In the genomic region with DNA sequence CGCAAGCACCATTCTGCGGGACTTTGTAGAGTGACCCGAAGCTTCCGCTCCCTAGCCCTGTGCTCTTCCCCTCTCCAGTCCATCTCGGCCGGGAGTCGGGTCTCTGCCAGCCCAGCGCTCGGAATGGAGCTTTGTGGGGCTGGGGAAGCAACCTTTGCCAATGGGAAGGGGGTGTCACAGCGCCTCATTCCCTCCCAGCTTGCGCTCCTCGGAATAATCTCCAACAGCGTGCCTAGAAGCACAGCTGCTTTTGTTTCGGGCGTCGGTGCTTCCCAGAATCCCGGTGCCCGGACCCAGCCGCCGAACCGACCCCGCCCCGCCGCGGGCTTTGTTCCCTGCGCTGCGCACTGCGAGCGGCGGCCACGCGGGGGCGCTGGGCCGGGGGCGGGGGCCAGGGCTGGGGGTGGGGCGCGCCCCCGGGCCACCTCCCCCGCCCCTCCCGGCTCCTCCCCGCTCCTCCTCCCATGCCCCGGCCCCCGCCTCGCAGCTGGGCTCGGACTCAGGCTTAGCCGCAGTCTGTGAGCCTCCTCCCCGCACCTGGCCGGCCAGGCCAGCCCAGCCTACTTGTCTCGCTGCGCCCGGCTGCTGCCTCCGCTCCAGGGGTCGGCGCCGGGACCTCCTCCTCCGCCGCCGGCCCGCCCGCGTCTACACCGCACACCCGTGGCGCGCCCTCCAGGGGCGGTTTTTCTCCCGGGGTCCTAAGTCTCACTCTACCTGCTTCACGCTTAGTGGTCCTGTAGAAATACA, we compare ENCODE assay signal across 8 cellular contexts.
DNase-seq lines count a peak whose midpoint lies in the region; ATAC-seq and TF ChIP-seq lines count a peak whose summit lies in the region.

No MANE protein-coding gene starts in this region.

- H3K9me3 Mint-ChIP-seq in activated CD8-positive, alpha-beta T cell treated with anti-CD3 and anti-CD28 coated beads, Interleukin-2, amount 10 ng/mL, durations not matched to agents 7 days and 5 days (ENCODE audit: insufficient read depth) = no peaks in the 10 kb centered on the region
- H3K9me3 Mint-ChIP-seq in stimulated activated naive CD8-positive, alpha-beta T cell treated with anti-CD3 and anti-CD28 coated beads, Interleukin-15, Interleukin-2, amounts not matched to agents 100 ng/mL and 50 ng/mL, for 24 hours = no peaks in the 10 kb centered on the region

- H3K36me3 Mint-ChIP-seq in activated CD8-positive, alpha-beta T cell treated with anti-CD3 and anti-CD28 coated beads, Interleukin-2, amount 10 ng/mL, durations not matched to agents 7 days and 5 days (ENCODE audit: low read depth) = no peaks in the 10 kb centered on the region
- H3K36me3 Mint-ChIP-seq in stimulated activated naive CD8-positive, alpha-beta T cell treated with anti-CD3 and anti-CD28 coated beads, Interleukin-15, Interleukin-2, amounts not matched to agents 100 ng/mL and 50 ng/mL, for 24 hours (ENCODE audit: low read depth) = no peaks in the 10 kb centered on the region

- POLR2A ChIA-PET in activated CD8-positive, alpha-beta T cell treated with anti-CD3 and anti-CD28 coated beads, Interleukin-2, amount 10 ng/mL, durations not matched to agents 7 days and 5 days (lab: Charles Lee) = no interaction called here

- H3K27me3 Mint-ChIP-seq in activated CD8-positive, alpha-beta T cell treated with anti-CD3 and anti-CD28 coated beads, Interleukin-2, amount 10 ng/mL, durations not matched to agents 7 days and 5 days (ENCODE audit: low read depth) = peaks cover 37% of the 10 kb centered on the region
- peaks cover 20% of the 10 kb centered on the region for H3K27me3 Mint-ChIP-seq in stimulated activated naive CD8-positive, alpha-beta T cell treated with anti-CD3 and anti-CD28 coated beads, Interleukin-15, Interleukin-2, amounts not matched to agents 100 ng/mL and 50 ng/mL, for 24 hours

- H3K4me1 Mint-ChIP-seq in activated CD8-positive, alpha-beta T cell treated with anti-CD3 and anti-CD28 coated beads, Interleukin-2, amount 10 ng/mL, durations not matched to agents 7 days and 5 days (ENCODE audit: low read depth) = peaks cover 17% of the 10 kb centered on the region
- peaks cover 18% of the 10 kb centered on the region for H3K4me1 Mint-ChIP-seq in stimulated activated naive CD8-positive, alpha-beta T cell treated with anti-CD3 and anti-CD28 coated beads, Interleukin-15, Interleukin-2, amounts not matched to agents 100 ng/mL and 50 ng/mL, for 24 hours (ENCODE audit: low read depth)

- DNase-seq in DMS79 (lab: John Stamatoyannopoulos, UW) (peak; percentile 45), H4 (ENCODE audit: low spot score) (peak; percentile 55), NCI-H2196 treated with DMSO at 0.1 percent for 48 hours (lab: John Stamatoyannopoulos, UW; ENCODE audit: unreplicated experiment) (peak; percentile 43), epithelial cell of esophagus (ENCODE audit: low read depth) (peak; percentile 62), myocyte (ENCODE audit: low read depth) (peak; percentile 61)
- DNase-seq in activated CD8-positive, alpha-beta T cell treated with anti-CD3 and anti-CD28 coated beads, Interleukin-2, amount 10 ng/mL, durations not matched to agents 7 days and 5 days = peak; percentile 51

- TF ChIP-seq CTCF in epithelial cell of esophagus (IDR thresholded peaks at IDR 0.05; ENCODE audit: insufficient read depth, low read depth, low read length, missing control alignments) = peak; percentile 24

- peak; percentile 81 for ATAC-seq in activated CD8-positive, alpha-beta T cell treated with anti-CD3 and anti-CD28 coated beads, Interleukin-2, amount 10 ng/mL, durations not matched to agents 7 days and 5 days
- no peak for ATAC-seq in GM18861 (IDR thresholded peaks at IDR 0.05; ENCODE audit: unreplicated experiment)

- H3K4me3 ChIP-seq in epithelial cell of esophagus (ENCODE audit: low read length) = peak overlapping the region; percentile 40

- CTCF ChIA-PET in activated CD8-positive, alpha-beta T cell treated with anti-CD3 and anti-CD28 coated beads, Interleukin-2, amount 10 ng/mL, durations not matched to agents 7 days and 5 days (lab: Charles Lee) = interaction anchor here (0.6 to 1.6 kb wide), 14 partner anchors 10 to 236 kb away, joined by 3 to 14 read pairs (median 3); no protein-coding TSS in a partner anchor

- H3K4me3 Mint-ChIP-seq in activated CD8-positive, alpha-beta T cell treated with anti-CD3 and anti-CD28 coated beads, Interleukin-2, amount 10 ng/mL, durations not matched to agents 7 days and 5 days = peak overlapping the region; percentile 60
- peak overlapping the region; percentile 70 for H3K4me3 Mint-ChIP-seq in stimulated activated naive CD8-positive, alpha-beta T cell treated with anti-CD3 and anti-CD28 coated beads, Interleukin-15, Interleukin-2, amounts not matched to agents 100 ng/mL and 50 ng/mL, for 24 hours

- no peak overlapping the region for H3K27ac Mint-ChIP-seq in activated CD8-positive, alpha-beta T cell treated with anti-CD3 and anti-CD28 coated beads, Interleukin-2, amount 10 ng/mL, durations not matched to agents 7 days and 5 days
- no peak overlapping the region for H3K27ac Mint-ChIP-seq in stimulated activated naive CD8-positive, alpha-beta T cell treated with anti-CD3 and anti-CD28 coated beads, Interleukin-15, Interleukin-2, amounts not matched to agents 100 ng/mL and 50 ng/mL, for 24 hours
